Comparison of ENCODE assay signal across 15 cellular contexts in the genomic region with DNA sequence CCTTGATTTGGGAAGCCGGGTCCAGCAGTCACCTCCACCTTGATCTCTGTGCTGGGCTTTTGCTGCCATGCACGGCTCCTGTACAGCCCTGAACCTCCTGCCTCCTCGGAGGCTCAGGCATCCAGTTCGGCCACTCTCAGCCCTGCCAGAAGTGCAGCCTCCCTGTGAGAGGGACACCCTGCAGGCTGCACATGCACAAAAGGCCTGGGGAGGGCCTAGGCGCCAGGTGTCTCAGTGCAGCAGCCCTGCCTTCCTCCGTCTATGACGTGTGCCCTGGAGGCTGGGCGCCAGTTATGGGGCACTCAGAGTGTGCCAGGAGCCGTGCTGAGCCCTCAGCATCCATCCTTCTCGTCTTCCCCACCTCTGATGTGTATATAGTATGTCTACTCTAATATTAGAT.
A peak's percentile ranks its signal among the peaks of the same experiment; 100 is the strongest.
DNase-seq lines count a peak whose midpoint lies in the region; ATAC-seq, FAIRE-seq and TF ChIP-seq lines count a peak whose summit lies in the region.
"Had no signal": no experiment of that assay in that cellular context is flagged by ENCODE, and none has a peak within 500 bp of the region (broad histone marks: within the 10 kb centered on the region; RNA-seq: fewer than 3 reads in every experiment).

No MANE protein-coding gene starts in this region.

- H3K27me3 ChIP-seq in RWPE2 (ENCODE audit: insufficient read depth, poor library complexity, severe bottlenecking): no peaks in the 10 kb centered on the region
- H3K27me3 ChIP-seq in neuronal stem cell (ENCODE audit: control insufficient read depth in 3 of 3, insufficient read depth in 3 of 3, low read depth in 1 of 3, low read length in 3 of 3): peaks cover 0 to 18% (median 0%) of the 10 kb centered on the region in 3 experiments
- H3K27me3 ChIP-seq: heart right ventricle, SJCRH30 had no signal

- peak overlapping the region; percentile 15 for H4K91ac ChIP-seq in neuronal stem cell (ENCODE audit: low read depth, low read length, poor library complexity)

- H3K79me1 ChIP-seq in neuronal stem cell (ENCODE audit: low read depth, low read length): no peaks in the 10 kb centered on the region

- H2BK120ac ChIP-seq in neuronal stem cell (ENCODE audit: low read depth, low read length): no peak overlapping the region

- H3K9ac ChIP-seq in neuronal stem cell (ENCODE audit: low read depth, low read length, poor library complexity): peak overlapping the region; percentile 65

- H3K27ac ChIP-seq in KOPT-K1 (ENCODE audit: low read depth, low read length, poor library complexity, severe bottlenecking) (peak overlapping the region; percentile 17), RWPE2 (ENCODE audit: poor library complexity, severe bottlenecking) (no peak overlapping the region), neuronal stem cell (replicated peaks; ENCODE audit: low read length) (no peak overlapping the region)
- H3K27ac ChIP-seq: SJCRH30 had no signal

- no CpG with 5 or more reads among the region's 10 CpGs for WGBS in neuronal stem cell (ENCODE audit: extremely low coverage in 2 of 2, insufficient read length in 2 of 2, insufficient replicate concordance in 1 of 2), 2 donors

- no peak overlapping the region for H2BK5ac ChIP-seq in neuronal stem cell (ENCODE audit: low read length)

- no peak for FAIRE-seq in D721Med (lab: Jason Lieb, UNC)
- FAIRE-seq: GM18507 had no signal

- H3K4me1 ChIP-seq in RWPE2 (ENCODE audit: insufficient read depth, poor library complexity, severe bottlenecking): no peaks in the 10 kb centered on the region
- H3K4me1 ChIP-seq in neuronal stem cell (ENCODE audit: control insufficient read depth in 2 of 2, insufficient read depth in 1 of 2, low read depth in 1 of 2, low read length in 2 of 2): peaks cover 0 to 8% of the 10 kb centered on the region in 2 donors
- H3K4me1 ChIP-seq: SJCRH30 had no signal

- H4K8ac ChIP-seq in neuronal stem cell (ENCODE audit: low read depth, low read length): no peak overlapping the region

- ATAC-seq in RWPE2 (ENCODE audit: low read depth): no peak
- no peak for ATAC-seq in left lobe of liver
- ATAC-seq: heart right ventricle had no signal

- H3K18ac ChIP-seq in neuronal stem cell (ENCODE audit: low read length): no peak overlapping the region

- no peak overlapping the region for H3K4ac ChIP-seq in neuronal stem cell (ENCODE audit: low read length)

- H3K9me3 ChIP-seq in KOPT-K1 (ENCODE audit: insufficient read depth, low read length, poor library complexity, severe bottlenecking) (no peaks in the 10 kb centered on the region), RWPE2 (ENCODE audit: severe bottlenecking) (no peaks in the 10 kb centered on the region), neuronal stem cell (replicated peaks in 1 of 2; ENCODE audit: control insufficient read depth in 2 of 2, insufficient read depth in 1 of 2, low read depth in 1 of 2, low read length in 2 of 2) (no peaks in the 10 kb centered on the region)
- H3K9me3 ChIP-seq: heart right ventricle, SJCRH30 had no signal

- no peak overlapping the region for H3K4me3 ChIP-seq in RWPE2 (ENCODE audit: severe bottlenecking)
- H3K4me3 ChIP-seq in neuronal stem cell (ENCODE audit: low read length in 2 of 2): peak overlapping the region in 1 of 2 donors; percentile 30
- H3K4me3 ChIP-seq: SJCRH30 had no signal

- no peak overlapping the region for H3K23ac ChIP-seq in neuronal stem cell (ENCODE audit: low read depth, low read length, poor library complexity)

- no peaks in the 10 kb centered on the region for H3K36me3 ChIP-seq in KOPT-K1 (ENCODE audit: insufficient read depth, low read length)
- H3K36me3 ChIP-seq in RWPE2 (ENCODE audit: low read depth): no peaks in the 10 kb centered on the region
- H3K36me3 ChIP-seq in neuronal stem cell (replicated peaks in 1 of 2; ENCODE audit: control insufficient read depth in 2 of 2, insufficient read depth in 2 of 2, low read length in 2 of 2): peaks cover 0 to 7% of the 10 kb centered on the region in 2 donors

- H2BK12ac ChIP-seq in neuronal stem cell (ENCODE audit: low read length): no peak overlapping the region

- no peak for TF ChIP-seq CTCF in RWPE2 (IDR thresholded peaks at IDR 0.05; ENCODE audit: poor library complexity, severe bottlenecking)
- no peak for TF ChIP-seq CTCF in D721Med (IDR thresholded peaks at IDR 0.05; ENCODE audit: insufficient read depth, missing control alignments)

- H3K4me2 ChIP-seq in neuronal stem cell (ENCODE audit: insufficient read depth, low read length, poor library complexity, severe bottlenecking): no peak overlapping the region

- DNase-seq in NCI-H510A treated with DMSO at 0.1 percent for 48 hours (lab: John Stamatoyannopoulos, UW) (peak; percentile 18), NCI-H510A (lab: John Stamatoyannopoulos, UW) (no peak), RWPE2 (ENCODE audit: low spot score) (peak; percentile 42), neuronal stem cell (ENCODE audit: low spot score) (no peak), left lobe of liver (ENCODE audit: low spot score) (no peak), SKM-1 treated with dmso at 0.1 percent for 144 hours (lab: John Stamatoyannopoulos, UW; ENCODE audit: unreplicated experiment) (no peak), D721Med (ENCODE audit: insufficient read length, low spot score) (no peak)
- DNase-seq: activated T-cell treated with anti-CD3 and anti-CD28 coated beads, Interleukin-2, amount 50 U/mL, for 72 hours; heart right ventricle; NCI-H1105 treated with DMSO at 0.1 percent for 48 hours; NCI-H524 treated with DMSO at 0.1 percent for 48 hours; nucleus accumbens; SJCRH30 had no signal

- H2AK5ac ChIP-seq in neuronal stem cell (ENCODE audit: low read depth, low read length): no peak overlapping the region

- no peak overlapping the region for H3K14ac ChIP-seq in neuronal stem cell (ENCODE audit: low read length)

- H2BK15ac ChIP-seq in neuronal stem cell (ENCODE audit: low read length): no peak overlapping the region

- H2AFZ ChIP-seq in neuronal stem cell (ENCODE audit: low read length): no peak overlapping the region

Comparison
In these comparisons a context has a peak if more than half of its experiments do, and no peak if none do; other contexts are left out.
1. DNase-seq: peak in NCI-H510A treated with DMSO at 0.1 percent for 48 hours (single experiment) and RWPE2 (single experiment); none in NCI-H510A (single experiment), neuronal stem cell (single experiment), left lobe of liver (single experiment), SKM-1 treated with dmso at 0.1 percent for 144 hours (single experiment) and D721Med (single experiment).